Comparison of ENCODE assay signal across 21 cellular contexts in genomic region chr6:12392490-12392889, GRCh38.
A peak's percentile ranks its signal among the peaks of the same experiment; 100 is the strongest.
DNase-seq lines count a peak whose midpoint lies in the region; ATAC-seq, FAIRE-seq and TF ChIP-seq lines count a peak whose summit lies in the region.
"Had no signal": no experiment of that assay in that cellular context is flagged by ENCODE, and none has a peak within 500 bp of the region (broad histone marks: within the 10 kb centered on the region; RNA-seq: fewer than 3 reads in every experiment).

No MANE protein-coding gene starts in this region.

- H3K4me1 ChIP-seq in Panc1 (ENCODE audit: control insufficient read depth, insufficient read depth, low read length), result peaks cover 9% of the 10 kb centered on the region; the same call in 1 of the 2 replicates
- peaks cover 2 to 3% of the 10 kb centered on the region in 2 donors for H3K4me1 ChIP-seq in small intestine (ENCODE audit: control insufficient read depth in 2 of 2, insufficient read depth in 1 of 2, low read depth in 1 of 2, low read length in 1 of 2)
- H3K4me1 ChIP-seq: BE2C had no signal

- intact Hi-C loops in left cardiac atrium (cut with DNase I) (no loop called here), left ventricle myocardium superior (cut with micrococcal nuclease) (no loop called here), Panc1 (cut with micrococcal nuclease; ENCODE audit: unreplicated experiment) (no loop called here)

- H3K4me3 ChIP-seq in Panc1 (ENCODE audit: low read depth in 2 of 2, low read length in 2 of 2) (no peak overlapping the region), retinal pigment epithelial cell (ENCODE audit: low read length) (no peak overlapping the region), small intestine (ENCODE audit: low read depth in 1 of 2, low read length in 2 of 2) (no peak overlapping the region)

- H3K27me3 ChIP-seq in Panc1 (ENCODE audit: control insufficient read depth, insufficient read depth, low read length) (no peaks in the 10 kb centered on the region), small intestine (ENCODE audit: control insufficient read depth in 2 of 2, insufficient read depth in 2 of 2, low read length in 2 of 2) (peaks cover 0 to 1% of the 10 kb centered on the region in 2 donors)
- H3K27me3 ChIP-seq: BE2C had no signal

- POLR2A ChIA-PET in Panc1 (lab: Charles Lee), result no interaction called here
- POLR2A ChIA-PET in GM10248 (lab: Yijun Ruan, JAX), result no interaction called here

- H3K27ac ChIP-seq in Panc1 (ENCODE audit: low read length) (peak overlapping the region; percentile 60; the same call in 1 of the 2 replicates), small intestine (ENCODE audit: low read depth in 1 of 2, low read length in 1 of 2) (no peak overlapping the region)

- no TSS peak for BruUV-seq in Panc1 (replicated peaks; lab: Mats Ljungman, UMichigan)

- ATAC-seq in left cardiac atrium (no peak), left ventricle myocardium superior (no peak), Panc1 (0 out of 2 replicates have a peak, but pooled peaks have one; percentile 36), HG02623 (IDR thresholded peaks at IDR 0.05; ENCODE audit: unreplicated experiment) (no peak)

- TF ChIP-seq CTCF in Panc1 (IDR thresholded peaks at IDR 0.05) (no peak), retinal pigment epithelial cell (conservative IDR thresholded peaks at IDR 0.05; ENCODE audit: low read depth, low read length) (no peak), GM10248 (IDR thresholded peaks at IDR 0.05; ENCODE audit: control extremely low read depth, extremely low read depth, low read depth, missing control alignments) (no peak)

- H3K36me3 ChIP-seq in Panc1 (ENCODE audit: control insufficient read depth, insufficient read depth, low read length), result no peaks in the 10 kb centered on the region
- H3K36me3 ChIP-seq in small intestine (ENCODE audit: control insufficient read depth in 2 of 2, insufficient read depth in 2 of 2, low read length in 2 of 2), result no peaks in the 10 kb centered on the region
- H3K36me3 ChIP-seq: BE2C had no signal

- CTCF ChIA-PET in Panc1 (lab: Charles Lee), result interaction anchor here (0.5 kb wide), 1 partner anchor 797 kb away, joined by 3 read pairs; no protein-coding TSS in a partner anchor
- CTCF ChIA-PET in GM10248 (lab: Yijun Ruan, JAX), result interaction anchor here (1.0 to 1.6 kb wide), 2 partner anchors 90 to 110 kb away, joined by 3 read pairs; no protein-coding TSS in a partner anchor

- no peaks in the 10 kb centered on the region for H3K9me3 ChIP-seq in Panc1 (ENCODE audit: control insufficient read depth, insufficient read depth, low read depth, low read length)
- H3K9me3 ChIP-seq in small intestine (ENCODE audit: control insufficient read depth, low read depth), result no peaks in the 10 kb centered on the region
- H3K9me3 ChIP-seq: BE2C had no signal

- 67 to 85% (median 71%) methylated on average over 6 of the region's 6 CpGs for WGBS in small intestine, 3 donors

- no peak for FAIRE-seq in small intestine (lab: Jason Lieb, UNC)
- FAIRE-seq: D721Med had no signal

- peak; percentile 28 for DNase-seq in left cardiac atrium
- DNase-seq in left ventricle myocardium superior, result no peak
- no peak for DNase-seq in Panc1 (ENCODE audit: low read depth, low spot score)
- peak; percentile 49 for DNase-seq in dermis blood vessel endothelial cell
- DNase-seq in retinal pigment epithelial cell (ENCODE audit: low read depth), result peak; percentile 34
- no peak for DNase-seq in GM10248 (ENCODE audit: extremely low spot score)
- DNase-seq in small intestine, result no peak
- DNase-seq: 8988T, BE2C, DMS53, HCEC 1CT, NCI-H1694, NCI-H2081, NCI-H2171, NCI-H524 treated with DMSO at 0.1 percent for 48 hours, NCI-H82, OCI-M1, RPMI8226, SHP77 had no signal

- in situ Hi-C loops in Panc1 (cut with HindIII; ENCODE audit: low pct_unique_long_range_greater_than_20kb, low sequenced_read_pairs), result no loop called here

Comparison
In these comparisons a context has a peak if more than half of its experiments do, and no peak if none do; other contexts are left out.
1. DNase-seq: peak in left cardiac atrium (single experiment), dermis blood vessel endothelial cell (single experiment) and retinal pigment epithelial cell (single experiment); none in left ventricle myocardium superior (single experiment), Panc1 (single experiment), GM10248 (single experiment) and small intestine (single experiment).